In genomic region chr7:106256137-106256536, GRCh38 we compare ENCODE assay signal across 23 cellular contexts.
"Had no signal": no experiment of that assay in that cellular context is flagged by ENCODE, and none has a peak within 500 bp of the region (broad histone marks: within the 10 kb centered on the region; RNA-seq: fewer than 3 reads in every experiment).

No MANE protein-coding gene starts in this region.

- DNase-seq: activated CD4-positive, CD25-positive, alpha-beta regulatory T cell; activated gamma-delta T cell; anterior cingulate cortex; brain microvascular endothelial cell; foreskin melanocyte; glutamatergic neuron; hippocampal formation; islet precursor cell; left colon; nucleus accumbens; retina; stimulated activated CD4-positive, alpha-beta T cell treated with anti-CD3 and anti-CD28 coated beads, Interleukin-12 subunit alpha, Interleukin-12 subunit beta, amount 100 ng/mL, for 4 hours; stimulated activated CD4-positive, alpha-beta T cell treated with anti-CD3 and anti-CD28 coated beads, Interleukin-1b, Interleukin-23, amount 100 ng/mL, for 48 hours; stimulated activated naive CD8-positive, alpha-beta T cell treated with anti-CD3 and anti-CD28 coated beads, Interleukin-15, amount 100 ng/mL, for 72 hours; T-helper 1 cell; T1000; transverse colon; uterus had no signal

- H3K27ac Mint-ChIP-seq: nephron had no signal

- H3K36me3 ChIP-seq: uterus had no signal

- H3K4me1 Mint-ChIP-seq: nephron had no signal

- H3K4me1 ChIP-seq: suprapubic skin, transverse colon, uterus had no signal

- H3K27me3 ChIP-seq: brain microvascular endothelial cell, suprapubic skin, transverse colon, uterus had no signal

- H3K4me3 ChIP-seq: coronary artery, lung, suprapubic skin, transverse colon, uterus had no signal

- H3K4me3 Mint-ChIP-seq: nephron had no signal

- ATAC-seq: left colon; stimulated activated naive CD8-positive, alpha-beta T cell treated with anti-CD3 and anti-CD28 coated beads, Interleukin-15, amount 100 ng/mL, for 72 hours had no signal

- H3K9me3 Mint-ChIP-seq: nephron had no signal

- H3K27ac ChIP-seq: brain microvascular endothelial cell, coronary artery, suprapubic skin, transverse colon, uterus had no signal

- H3K27me3 Mint-ChIP-seq: activated CD4-positive, alpha-beta T cell treated with anti-CD3 and anti-CD28 coated beads, Interleukin-2, amount 10 ng/mL, durations not matched to agents 24 days and 14 days; stimulated activated naive CD8-positive, alpha-beta T cell treated with anti-CD3 and anti-CD28 coated beads, Interleukin-15, amount 100 ng/mL, for 72 hours had no signal
